Comparison of ENCODE assay signal across 15 cellular contexts in the genomic region with DNA sequence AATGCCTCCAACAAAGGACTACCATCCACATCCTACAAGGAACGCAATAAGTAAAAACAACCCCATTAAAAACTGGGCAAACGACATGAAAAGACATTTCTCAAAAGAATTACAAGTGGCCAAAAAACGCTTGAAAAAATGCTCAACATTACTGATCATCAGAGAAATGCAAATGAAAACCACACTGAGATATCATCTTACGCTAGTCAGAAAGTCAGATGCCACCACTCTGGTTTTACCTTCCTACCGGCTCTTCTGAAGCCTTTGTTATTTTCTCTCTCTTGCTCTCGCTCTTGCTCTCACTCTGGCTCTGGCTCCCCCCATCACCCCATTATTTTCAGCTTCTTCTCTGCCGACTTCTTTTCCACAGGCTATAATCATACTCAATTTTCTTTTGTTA. TPM values are rescaled to one million over a fixed set of nuclear protein-coding genes. Genes with fewer than 3 reads are reported as not detected.
A peak's percentile ranks its signal among the peaks of the same experiment; 100 is the strongest.
DNase-seq lines count a peak whose midpoint lies in the region; ATAC-seq and TF ChIP-seq lines count a peak whose summit lies in the region.
"Had no signal": no experiment of that assay in that cellular context is flagged by ENCODE, and none has a peak within 500 bp of the region (broad histone marks: within the 10 kb centered on the region; RNA-seq: fewer than 3 reads in every experiment).

No MANE protein-coding gene starts in this region.

- peaks cover 78% of the 10 kb centered on the region for H3K4me1 Mint-ChIP-seq in CD8-positive, alpha-beta T cell (ENCODE audit: low read depth)
- H3K4me1 Mint-ChIP-seq in activated T-cell treated with anti-CD3 and anti-CD28 coated beads, Interleukin-2, amount 50 U/mL, for 72 hours (ENCODE audit: low read depth), result peaks cover 57% of the 10 kb centered on the region

- H3K4me3 ChIP-seq in CD8-positive, alpha-beta T cell (ENCODE audit: low read depth, low read length), result no peak overlapping the region
- no peak overlapping the region for H3K4me3 ChIP-seq in KMS-11 (IDR thresholded peaks at IDR 0.05; ENCODE audit: insufficient read depth, low read depth, low read length)
- no peak overlapping the region for H3K4me3 ChIP-seq in esophagus muscularis mucosa
- H3K4me3 ChIP-seq in OCI-LY7 (ENCODE audit: low read depth, low read length, poor library complexity, severe bottlenecking), result no peak overlapping the region
- H3K4me3 ChIP-seq: BLaER1 treated with 17β-estradiol and CSF1 and Interleukin-3, amounts not matched to agents 10 nM and 100 nM; left ventricle myocardium inferior; right atrium auricular region had no signal

- WGBS in esophagus muscularis mucosa, result 95% methylated on average over 7 of the region's 7 CpGs

- H3K4me3 Mint-ChIP-seq in CD8-positive, alpha-beta T cell, result peak overlapping the region; percentile 68
- H3K4me3 Mint-ChIP-seq in activated T-cell treated with anti-CD3 and anti-CD28 coated beads, Interleukin-2, amount 50 U/mL, for 72 hours, result peak overlapping the region in 1 of 2 donors; percentile 70
- H3K4me3 Mint-ChIP-seq: activated B cell treated with CpG ODN at 0.5 μM for 24 hours had no signal

- H3K27ac ChIP-seq in CD8-positive, alpha-beta T cell (ENCODE audit: low read depth, low read length), result no peak overlapping the region
- H3K27ac ChIP-seq in KMS-11 (peak overlapping the region; percentile 45), esophagus muscularis mucosa (replicated peaks in 1 of 4) (no peak overlapping the region), OCI-LY7 (ENCODE audit: low read depth, low read length, poor library complexity, severe bottlenecking) (no peak overlapping the region)
- H3K27ac ChIP-seq: BLaER1 treated with 17β-estradiol and CSF1 and Interleukin-3, amounts not matched to agents 10 nM and 100 nM; left ventricle myocardium inferior; right atrium auricular region had no signal

- intact Hi-C loops in CD8-positive, alpha-beta T cell (cut with DNase I, micrococcal nuclease), result loop anchor here (5.0 kb wide), 2 partner anchors 34 to 46 kb away; no protein-coding TSS in a partner anchor
- intact Hi-C loops in esophagus muscularis mucosa (cut with DNase I), result no loop called here
- intact Hi-C loops in OCI-LY7 (cut with micrococcal nuclease; ENCODE audit: unreplicated experiment), result no loop called here

- H4K20me1 ChIP-seq in KMS-11 (ENCODE audit: insufficient read depth) (no peaks in the 10 kb centered on the region), OCI-LY7 (ENCODE audit: insufficient read depth, low read length) (no peaks in the 10 kb centered on the region)
- H4K20me1 ChIP-seq: BLaER1 treated with 17β-estradiol and CSF1 and Interleukin-3, amounts not matched to agents 10 nM and 100 nM had no signal

- no peak for TF ChIP-seq CTCF in CD8-positive, alpha-beta T cell (IDR thresholded peaks at IDR 0.05)
- TF ChIP-seq CTCF in KMS-11 (conservative IDR thresholded peaks at IDR 0.05; ENCODE audit: low read depth, low read length), result no peak
- TF ChIP-seq CTCF in esophagus muscularis mucosa (IDR thresholded peaks at IDR 0.05), result no peak
- no peak for TF ChIP-seq CTCF in OCI-LY7 (conservative IDR thresholded peaks at IDR 0.05; ENCODE audit: low read length)

- H3K4me2 ChIP-seq in KMS-11 (peak overlapping the region; percentile 83), OCI-LY7 (ENCODE audit: low read length) (no peak overlapping the region)
- H3K4me2 ChIP-seq: BLaER1 treated with 17β-estradiol and CSF1 and Interleukin-3, amounts not matched to agents 10 nM and 100 nM had no signal

- no TSS peak for BruUV-seq in OCI-LY7 (replicated peaks; lab: Mats Ljungman, UMichigan)

- peak in 4 of 7 experiments; percentile 2 to 29 (median 20) for DNase-seq in CD8-positive, alpha-beta T cell
- DNase-seq in activated T-cell treated with anti-CD3 and anti-CD28 coated beads, Interleukin-2, amount 50 U/mL, for 72 hours, result peak; percentile 10 to 21
- DNase-seq in iris pigment epithelial cell (ENCODE audit: low read depth), result peak; percentile 25
- DNase-seq in OCI-M1 (lab: John Stamatoyannopoulos, UW), result no peak
- DNase-seq in esophagus muscularis mucosa (ENCODE audit: extremely low spot score), result no peak
- DNase-seq in OCI-LY7 (ENCODE audit: low spot score), result no peak
- DNase-seq in midbrain (lab: John Stamatoyannopoulos, UW), result no peak
- DNase-seq: activated B cell treated with CpG ODN at 0.5 μM for 24 hours, left ventricle myocardium inferior, NCI-H1092, NCI-H2227 treated with DMSO at 0.1 percent for 48 hours had no signal

- no peak for TF ChIP-seq POLR2A in esophagus muscularis mucosa (IDR thresholded peaks at IDR 0.05; ENCODE audit: low read depth)

- ATAC-seq in CD8-positive, alpha-beta T cell, result peak; percentile 71
- peak; percentile 79 to 84 for ATAC-seq in activated T-cell treated with anti-CD3 and anti-CD28 coated beads, Interleukin-2, amount 50 U/mL, for 72 hours (replicated peaks in 1 of 2)
- ATAC-seq: esophagus mucosa had no signal

- no peaks in the 10 kb centered on the region for H3K9me3 ChIP-seq in CD8-positive, alpha-beta T cell (ENCODE audit: low read length)
- H3K9me3 ChIP-seq in esophagus muscularis mucosa (no peaks in the 10 kb centered on the region), OCI-LY7 (ENCODE audit: low read length) (no peaks in the 10 kb centered on the region)
- H3K9me3 ChIP-seq: right atrium auricular region had no signal

- peak overlapping the region; percentile 95 for H3K27ac Mint-ChIP-seq in CD8-positive, alpha-beta T cell
- peak overlapping the region; percentile 50 for H3K27ac Mint-ChIP-seq in activated T-cell treated with anti-CD3 and anti-CD28 coated beads, Interleukin-2, amount 50 U/mL, for 72 hours
- H3K27ac Mint-ChIP-seq: activated B cell treated with CpG ODN at 0.5 μM for 24 hours had no signal

- no peaks in the 10 kb centered on the region for H3K79me2 ChIP-seq in KMS-11 (ENCODE audit: insufficient read depth, low read depth)
- no peaks in the 10 kb centered on the region for H3K79me2 ChIP-seq in OCI-LY7 (ENCODE audit: insufficient read depth, low read depth, low read length)

- POLR2A ChIA-PET in CD8-positive, alpha-beta T cell (lab: Charles Lee), result no interaction called here
- POLR2A ChIA-PET in OCI-LY7 (lab: Charles Lee), result no interaction called here

- no peaks in the 10 kb centered on the region for H3K9me2 ChIP-seq in OCI-LY7 (ENCODE audit: insufficient read depth, low read length)

- H3K9me3 Mint-ChIP-seq in CD8-positive, alpha-beta T cell, result no peaks in the 10 kb centered on the region
- H3K9me3 Mint-ChIP-seq in activated T-cell treated with anti-CD3 and anti-CD28 coated beads, Interleukin-2, amount 50 U/mL, for 72 hours, result no peaks in the 10 kb centered on the region

- H3K36me3 ChIP-seq in CD8-positive, alpha-beta T cell (ENCODE audit: insufficient read depth, low read length), result no peaks in the 10 kb centered on the region
- no peaks in the 10 kb centered on the region for H3K36me3 ChIP-seq in KMS-11 (ENCODE audit: insufficient read depth)
- H3K36me3 ChIP-seq in esophagus muscularis mucosa, result peaks cover 0 to 10% (median 0%) of the 10 kb centered on the region in 4 donors
- peaks cover 30% of the 10 kb centered on the region for H3K36me3 ChIP-seq in OCI-LY7 (ENCODE audit: insufficient read depth, low read length)
- H3K36me3 ChIP-seq: right atrium auricular region had no signal

- TF ChIP-seq EP300 in esophagus muscularis mucosa (IDR thresholded peaks at IDR 0.05), result no peak

- H3K36me3 Mint-ChIP-seq in CD8-positive, alpha-beta T cell, result peaks cover 6% of the 10 kb centered on the region
- H3K36me3 Mint-ChIP-seq in activated T-cell treated with anti-CD3 and anti-CD28 coated beads, Interleukin-2, amount 50 U/mL, for 72 hours (ENCODE audit: insufficient read depth in 2 of 2), result peaks cover 2 to 3% of the 10 kb centered on the region in 2 donors

- 0 out of 2 replicates have a peak overlapping the region, but pooled peaks have one; percentile 7 for H2AFZ ChIP-seq in KMS-11 (ENCODE audit: low read depth)
- H2AFZ ChIP-seq in OCI-LY7 (ENCODE audit: low read length), result no peak overlapping the region

- peak overlapping the region; percentile 2; the same call in 1 of the 2 replicates for H3K9ac ChIP-seq in KMS-11
- H3K9ac ChIP-seq: BLaER1 treated with 17β-estradiol and CSF1 and Interleukin-3, amounts not matched to agents 10 nM and 100 nM had no signal

- H3K27me3 ChIP-seq in CD8-positive, alpha-beta T cell (ENCODE audit: insufficient read depth, low read length), result no peaks in the 10 kb centered on the region
- H3K27me3 ChIP-seq in KMS-11 (ENCODE audit: insufficient read depth, low read depth) (no peaks in the 10 kb centered on the region), esophagus muscularis mucosa (no peaks in the 10 kb centered on the region)
- H3K27me3 ChIP-seq: BLaER1 treated with 17β-estradiol and CSF1 and Interleukin-3, amounts not matched to agents 10 nM and 100 nM; right atrium auricular region had no signal

- no peaks in the 10 kb centered on the region for H3K27me3 Mint-ChIP-seq in CD8-positive, alpha-beta T cell (ENCODE audit: low read depth)
- no peaks in the 10 kb centered on the region for H3K27me3 Mint-ChIP-seq in activated T-cell treated with anti-CD3 and anti-CD28 coated beads, Interleukin-2, amount 50 U/mL, for 72 hours (ENCODE audit: low read depth)
- H3K27me3 Mint-ChIP-seq: activated B cell treated with CpG ODN at 0.5 μM for 24 hours had no signal

- CTCF ChIA-PET in CD8-positive, alpha-beta T cell (lab: Charles Lee), result interaction anchor here (1.4 kb wide), 1 partner anchor 54 kb away, joined by 3 read pairs; no protein-coding TSS in a partner anchor
- CTCF ChIA-PET in OCI-LY7 (lab: Charles Lee; ENCODE audit: unreplicated experiment), result no interaction called here

- H3K4me1 ChIP-seq in CD8-positive, alpha-beta T cell (ENCODE audit: insufficient read depth, low read length), result peaks cover 58% of the 10 kb centered on the region
- H3K4me1 ChIP-seq in KMS-11 (ENCODE audit: low read depth, poor library complexity, severe bottlenecking) (peaks cover 36% of the 10 kb centered on the region), esophagus muscularis mucosa (peaks cover 0 to 11% (median 3%) of the 10 kb centered on the region in 4 donors), OCI-LY7 (ENCODE audit: insufficient read depth, low read length, poor library complexity, severe bottlenecking) (no peaks in the 10 kb centered on the region)
- H3K4me1 ChIP-seq: left ventricle myocardium inferior, right atrium auricular region had no signal

RNA-seq across cellular contexts. Expression of gene VPS45, which starts 38.8 kb away (rescaled TPM):
- total RNA-seq in CD8-positive, alpha-beta T cell, result 1 to 10 TPM; 5.9 to 6.9 TPM
- 10 to 100 TPM; 32.4 to 35.4 TPM for total RNA-seq in activated T-cell treated with anti-CD3 and anti-CD28 coated beads, Interleukin-2, amount 50 U/mL, for 72 hours
- 10 to 100 TPM; 38.9 to 56.5 (median 44.9) TPM for total RNA-seq in esophagus muscularis mucosa
- total RNA-seq in OCI-LY7 (2014; rRNA removed; shearing (Covaris generic)), result 38.9 and 40.2 TPM in 2 replicates
- 54.4 and 58.2 TPM in 2 replicates for total RNA-seq in OCI-LY7 (2022)

RNA-seq across cellular contexts. Expression of gene PLEKHO1, which starts 43.4 kb away (rescaled TPM):
- total RNA-seq in CD8-positive, alpha-beta T cell, result 10 to 100 TPM; 82.5 to 90.1 TPM
- 10 to 100 TPM; 21.9 to 42.7 TPM for total RNA-seq in activated T-cell treated with anti-CD3 and anti-CD28 coated beads, Interleukin-2, amount 50 U/mL, for 72 hours
- 100 to 1,000 TPM; 294 to 426 (median 337) TPM for total RNA-seq in esophagus muscularis mucosa
- 122 and 127 TPM in 2 replicates for total RNA-seq in OCI-LY7 (2014; rRNA removed; shearing (Covaris generic))
- total RNA-seq in OCI-LY7 (2022), result 75.5 and 82.4 TPM in 2 replicates

Comparison
In these comparisons a context has a peak if more than half of its experiments do, and no peak if none do; other contexts are left out.
1. DNase-seq: peak in CD8-positive, alpha-beta T cell (4 of 7), activated T-cell treated with anti-CD3 and anti-CD28 coated beads, Interleukin-2, amount 50 U/mL, for 72 hours (2 of 2) and iris pigment epithelial cell (single experiment); none in OCI-M1 (single experiment), esophagus muscularis mucosa (single experiment), OCI-LY7 (single experiment) and midbrain (single experiment).
2. RNA of gene VPS45, which starts 38.8 kb away (total RNA-seq): 38.9 to 58.2 TPM in OCI-LY7, 38.9 to 56.5 TPM in esophagus muscularis mucosa and 32.4 to 35.4 TPM in activated T-cell treated with anti-CD3 and anti-CD28 coated beads, Interleukin-2, amount 50 U/mL, for 72 hours; 5.9 to 6.9 TPM in CD8-positive, alpha-beta T cell; every median in the first group is over 4 times any median in the second.
3. intact Hi-C loops: an anchor here in CD8-positive, alpha-beta T cell (5.0 kb wide); none called in esophagus muscularis mucosa and OCI-LY7.